20 cellular contexts compared by ENCODE assay signal in genomic region chr2:224628416-224628815, GRCh38.
"Had no signal": no experiment of that assay in that cellular context is flagged by ENCODE, and none has a peak within 500 bp of the region (broad histone marks: within the 10 kb centered on the region; RNA-seq: fewer than 3 reads in every experiment).

No MANE protein-coding gene starts in this region.

- DNase-seq: Kasumi-1, MM.1S, NCI-H1092 treated with DMSO at 0.1 percent for 48 hours, NCI-H1436, NCI-H1694, NCI-H187 treated with DMSO at 0.1 percent for 48 hours, NCI-H2029 treated with DMSO at 0.1 percent for 48 hours, NCI-H2171 treated with DMSO at 0.1 percent for 48 hours, NCI-H345, NCI-H446 treated with DMSO at 0.1 percent for 48 hours, NCI-H510A treated with DMSO at 0.1 percent for 48 hours, NCI-H526, Right ventricle myocardium superior, RPMI8226, SIG-M5 had no signal

- H3K4me3 Mint-ChIP-seq: IgD-negative memory B cell had no signal

- H3K9me3 Mint-ChIP-seq: IgD-negative memory B cell had no signal

- H3K4me1 ChIP-seq: SJSA1 had no signal

- H3K36me3 Mint-ChIP-seq: IgD-negative memory B cell had no signal

- H3K9ac ChIP-seq: KMS-11 had no signal

- ATAC-seq: K562 had no signal

- H3K27me3 ChIP-seq: SJSA1 had no signal

- H3K36me3 ChIP-seq: SJSA1 had no signal

- H3K27ac Mint-ChIP-seq: IgD-negative memory B cell had no signal

- H3K9me3 ChIP-seq: SJSA1 had no signal

- H3K4me3 ChIP-seq: K562, SJSA1 had no signal

- H3K27me3 Mint-ChIP-seq: IgD-negative memory B cell had no signal

- H3K4me2 ChIP-seq: KMS-11 had no signal

- H3K27ac ChIP-seq: HL-60, KMS-11, SJSA1 had no signal
